Comparison of ENCODE assay signal across 15 cellular contexts in the genomic region with DNA sequence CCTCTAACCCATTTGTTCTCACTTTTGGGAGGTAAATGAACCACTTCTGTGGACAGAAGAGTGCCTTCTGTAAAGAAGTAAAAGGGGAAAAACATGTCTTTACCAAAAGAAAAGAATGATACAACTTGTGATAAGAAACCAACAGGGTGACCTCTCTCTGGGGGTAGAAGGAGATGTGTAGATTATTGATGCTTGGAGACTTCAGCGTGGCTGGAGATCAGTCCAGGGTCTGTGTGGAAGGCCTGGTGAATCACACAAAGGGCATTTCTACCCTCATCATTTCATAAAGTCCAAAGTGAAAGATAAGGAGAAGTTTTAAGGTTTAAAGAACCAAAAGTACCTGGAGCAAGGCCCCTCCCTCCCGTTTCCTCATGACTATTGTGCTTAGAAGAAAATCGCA.
DNase-seq lines count a peak whose midpoint lies in the region; ATAC-seq, FAIRE-seq and TF ChIP-seq lines count a peak whose summit lies in the region.
"Had no signal": no experiment of that assay in that cellular context is flagged by ENCODE, and none has a peak within 500 bp of the region (broad histone marks: within the 10 kb centered on the region; RNA-seq: fewer than 3 reads in every experiment).

No MANE protein-coding gene starts in this region.

- peaks cover 29 to 31% of the 10 kb centered on the region in 2 donors for H3K4me1 ChIP-seq in kidney (ENCODE audit: control insufficient read depth in 1 of 2, insufficient read depth in 1 of 2, low read depth in 1 of 2, low read length in 2 of 2)
- peaks cover 34 to 78% of the 10 kb centered on the region in 2 donors for H3K4me1 ChIP-seq in thoracic aorta (ENCODE audit: control insufficient read depth in 1 of 2, low read depth in 2 of 2)
- H3K4me1 ChIP-seq: colonic mucosa had no signal

- H3K27me3 ChIP-seq in thoracic aorta (replicated peaks; ENCODE audit: insufficient read depth), result no peaks in the 10 kb centered on the region
- H3K27me3 ChIP-seq: colonic mucosa, Peyer's patch had no signal

- H3K36me3 ChIP-seq in kidney (ENCODE audit: control insufficient read depth in 1 of 2, insufficient read depth in 2 of 2, low read length in 2 of 2) (peaks cover 0 to 1% of the 10 kb centered on the region in 2 donors), thoracic aorta (no peaks in the 10 kb centered on the region)
- H3K36me3 ChIP-seq: colonic mucosa had no signal

- peaks cover 42% of the 10 kb centered on the region for H3K4me1 Mint-ChIP-seq in activated naive CD4-positive, alpha-beta T cell treated with anti-CD3 and anti-CD28 coated beads, Interleukin-2, amount 10 ng/mL, durations not matched to agents 7 days and 5 days
- peaks cover 73% of the 10 kb centered on the region for H3K4me1 Mint-ChIP-seq in activated T-helper 17 cell treated with anti-CD3 and anti-CD28 coated beads, Interleukin-2, amount 50 U/mL, for 72 hours

- peaks cover 12% of the 10 kb centered on the region for H3K9me3 Mint-ChIP-seq in activated naive CD4-positive, alpha-beta T cell treated with anti-CD3 and anti-CD28 coated beads, Interleukin-2, amount 10 ng/mL, durations not matched to agents 7 days and 5 days
- peaks cover 3% of the 10 kb centered on the region for H3K9me3 Mint-ChIP-seq in activated T-helper 17 cell treated with anti-CD3 and anti-CD28 coated beads, Interleukin-2, amount 50 U/mL, for 72 hours

- no peak for DNase-seq in activated naive CD4-positive, alpha-beta T cell treated with anti-CD3 and anti-CD28 coated beads, Interleukin-2, amount 10 ng/mL, durations not matched to agents 7 days and 5 days
- DNase-seq in activated naive CD4-positive, alpha-beta T cell treated with anti-CD3 and anti-CD28 coated beads, Interleukin-2, amount 50 U/mL, for 16 hours, result no peak
- DNase-seq in kidney (no peak), thoracic aorta (ENCODE audit: low spot score) (no peak), EL (no peak)
- DNase-seq in stimulated activated CD4-positive, alpha-beta T cell treated with anti-CD3 and anti-CD28 coated beads, Interleukin-15, amount 100 ng/mL, for 24 hours, result no peak
- DNase-seq: activated naive CD8-positive, alpha-beta T cell treated with anti-CD3 and anti-CD28 coated beads, Interleukin-2, amount 10 ng/mL, durations not matched to agents 7 days and 5 days; colonic mucosa; left cardiac atrium; NCI-H2029; NCI-H69; Peyer's patch had no signal

- H3K36me3 Mint-ChIP-seq in activated naive CD4-positive, alpha-beta T cell treated with anti-CD3 and anti-CD28 coated beads, Interleukin-2, amount 10 ng/mL, durations not matched to agents 7 days and 5 days, result peaks cover 72% of the 10 kb centered on the region
- H3K36me3 Mint-ChIP-seq in activated T-helper 17 cell treated with anti-CD3 and anti-CD28 coated beads, Interleukin-2, amount 50 U/mL, for 72 hours (ENCODE audit: low read depth), result peaks cover 97% of the 10 kb centered on the region

- H3K9ac ChIP-seq in kidney (ENCODE audit: low read length in 2 of 2), result no peak overlapping the region

- no peak overlapping the region for H3K4me3 Mint-ChIP-seq in activated naive CD4-positive, alpha-beta T cell treated with anti-CD3 and anti-CD28 coated beads, Interleukin-2, amount 10 ng/mL, durations not matched to agents 7 days and 5 days
- H3K4me3 Mint-ChIP-seq in activated T-helper 17 cell treated with anti-CD3 and anti-CD28 coated beads, Interleukin-2, amount 50 U/mL, for 72 hours, result peak overlapping the region; percentile 49
- H3K4me3 Mint-ChIP-seq: activated naive CD8-positive, alpha-beta T cell treated with anti-CD3 and anti-CD28 coated beads, Interleukin-2, amount 10 ng/mL, durations not matched to agents 7 days and 5 days had no signal

- CTCF ChIA-PET in activated naive CD4-positive, alpha-beta T cell treated with anti-CD3 and anti-CD28 coated beads, Interleukin-2, amount 10 ng/mL, durations not matched to agents 7 days and 5 days (lab: Charles Lee), result interaction anchor here (2.3 kb wide), 1 partner anchor 311 kb away, joined by 8 read pairs; no protein-coding TSS in a partner anchor

- ATAC-seq in activated T-helper 17 cell treated with anti-CD3 and anti-CD28 coated beads, Interleukin-2, amount 50 U/mL, for 72 hours (replicated peaks), result peak; percentile 63
- ATAC-seq in thoracic aorta (ENCODE audit: insufficient number of reproducible peaks, low FRiP score, low read depth) (no peak), GM18519 (IDR thresholded peaks at IDR 0.05; ENCODE audit: low FRiP score, unreplicated experiment) (no peak)
- ATAC-seq: esophagus mucosa had no signal

- no peaks in the 10 kb centered on the region for H3K27me3 Mint-ChIP-seq in activated naive CD4-positive, alpha-beta T cell treated with anti-CD3 and anti-CD28 coated beads, Interleukin-2, amount 10 ng/mL, durations not matched to agents 7 days and 5 days
- no peaks in the 10 kb centered on the region for H3K27me3 Mint-ChIP-seq in activated T-helper 17 cell treated with anti-CD3 and anti-CD28 coated beads, Interleukin-2, amount 50 U/mL, for 72 hours
- H3K27me3 Mint-ChIP-seq: activated naive CD8-positive, alpha-beta T cell treated with anti-CD3 and anti-CD28 coated beads, Interleukin-2, amount 10 ng/mL, durations not matched to agents 7 days and 5 days had no signal

- H3K27ac ChIP-seq in kidney (ENCODE audit: low read depth in 2 of 2, low read length in 2 of 2), result peak overlapping the region; percentile 0 to 76
- peak overlapping the region; percentile 36 to 44 for H3K27ac ChIP-seq in thoracic aorta
- H3K27ac ChIP-seq: colonic mucosa, Peyer's patch had no signal

- no peak for FAIRE-seq in kidney (lab: Jason Lieb, UNC)

- intact Hi-C loops in kidney (cut with DNase I), result no loop called here

- H3K9me3 ChIP-seq in kidney (ENCODE audit: control insufficient read depth in 1 of 2, low read length in 2 of 2), result peaks cover 0 to 7% of the 10 kb centered on the region in 2 donors
- peaks cover 4% of the 10 kb centered on the region for H3K9me3 ChIP-seq in thoracic aorta
- H3K9me3 ChIP-seq: colonic mucosa, Peyer's patch had no signal

- no peak overlapping the region for H3K4me3 ChIP-seq in kidney (ENCODE audit: low read length in 2 of 2)
- no peak overlapping the region for H3K4me3 ChIP-seq in thoracic aorta
- H3K4me3 ChIP-seq: colonic mucosa, Peyer's patch had no signal

- peak overlapping the region; percentile 25 for H3K27ac Mint-ChIP-seq in activated naive CD4-positive, alpha-beta T cell treated with anti-CD3 and anti-CD28 coated beads, Interleukin-2, amount 10 ng/mL, durations not matched to agents 7 days and 5 days
- H3K27ac Mint-ChIP-seq in activated T-helper 17 cell treated with anti-CD3 and anti-CD28 coated beads, Interleukin-2, amount 50 U/mL, for 72 hours, result peak overlapping the region; percentile 83
- H3K27ac Mint-ChIP-seq: activated naive CD8-positive, alpha-beta T cell treated with anti-CD3 and anti-CD28 coated beads, Interleukin-2, amount 10 ng/mL, durations not matched to agents 7 days and 5 days had no signal

- no peak for TF ChIP-seq CTCF in kidney (IDR thresholded peaks at IDR 0.05; ENCODE audit: borderline replicate concordance, extremely low read depth, insufficient read depth)
- TF ChIP-seq CTCF in thoracic aorta (IDR thresholded peaks at IDR 0.05), result no peak
